In genomic region chr3:127998596-127998995, GRCh38 we compare ENCODE assay signal across 1 cellular context.
TF ChIP-seq lines count a peak whose summit lies in the region.

No MANE protein-coding gene starts in this region.

TF ChIP-seq in HepG2, 621 proteins besides CTCF, POLR2A, EP300 and RAD21:
- TF ChIP-seq, protein P1, sequence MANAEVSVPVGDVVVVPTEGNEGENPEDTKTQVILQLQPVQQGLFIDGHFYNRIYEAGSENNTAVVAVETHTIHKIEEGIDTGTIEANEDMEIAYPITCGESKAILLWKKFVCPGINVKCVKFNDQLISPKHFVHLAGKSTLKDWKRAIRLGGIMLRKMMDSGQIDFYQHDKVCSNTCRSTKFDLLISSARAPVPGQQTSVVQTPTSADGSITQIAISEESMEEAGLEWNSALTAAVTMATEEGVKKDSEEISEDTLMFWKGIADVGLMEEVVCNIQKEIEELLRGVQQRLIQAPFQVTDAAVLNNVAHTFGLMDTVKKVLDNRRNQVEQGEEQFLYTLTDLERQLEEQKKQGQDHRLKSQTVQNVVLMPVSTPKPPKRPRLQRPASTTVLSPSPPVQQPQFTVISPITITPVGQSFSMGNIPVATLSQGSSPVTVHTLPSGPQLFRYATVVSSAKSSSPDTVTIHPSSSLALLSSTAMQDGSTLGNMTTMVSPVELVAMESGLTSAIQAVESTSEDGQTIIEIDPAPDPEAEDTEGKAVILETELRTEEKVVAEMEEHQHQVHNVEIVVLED (CRISPR knock-in tag; IDR thresholded peaks at IDR 0.05; ENCODE audit: borderline replicate concordance), result peak; percentile 6; the same call in 1 of the 2 replicates
- TF ChIP-seq YEATS2 (CRISPR knock-in tag; IDR thresholded peaks at IDR 0.05; ENCODE audit: borderline replicate concordance), result no peak
TF ChIP-seq in HepG2: peak in this region for 1.
